In the genomic region with DNA sequence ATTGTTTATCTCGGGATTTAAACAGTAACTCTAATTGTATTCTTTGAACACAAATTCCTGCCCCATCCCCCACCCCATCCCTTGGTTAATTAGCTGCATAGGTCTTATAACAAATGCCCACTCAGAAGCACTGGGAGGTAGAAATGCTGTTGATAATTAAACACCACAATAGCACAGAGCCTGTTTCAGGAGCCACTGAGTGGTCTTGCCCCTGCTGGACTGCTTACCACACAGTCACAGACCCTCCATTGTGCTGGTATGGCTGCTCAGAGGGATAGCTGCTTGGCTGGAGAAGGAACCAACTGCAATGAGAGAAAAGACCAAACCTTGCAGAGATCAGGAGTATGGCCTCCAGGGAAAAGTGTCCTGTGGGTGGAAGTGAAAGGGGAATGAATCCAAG, we compare ENCODE assay signal across 28 cellular contexts.
"Had no signal": no experiment of that assay in that cellular context is flagged by ENCODE, and none has a peak within 500 bp of the region (broad histone marks: within the 10 kb centered on the region; RNA-seq: fewer than 3 reads in every experiment).

No MANE protein-coding gene starts in this region.

- H3K27ac Mint-ChIP-seq: activated naive CD8-positive, alpha-beta T cell; dendritic cell treated with granulocyte-macrophage colony-stimulating factor and Interleukin-4, amounts not matched to agents 40 ng/mL and 50 ng/mL, for 4 days; naive thymus-derived CD8-positive, alpha-beta T cell; stimulated activated naive B cell treated with anti-CD40 and anti-IgM and Interleukin-4, amounts not matched to agents 10 μg/mL and 1 μg/mL and 100 μg/mL, for 72 hours; T-helper 2 cell treated with Interferon-gamma antibody and Interleukin-4, amounts not matched to agents 5 μg/mL and 100 μg/mL, for 36 hours had no signal

- H3K36me3 ChIP-seq: neutrophil, ovary, prostate gland, sigmoid colon, stomach, thyroid gland, upper lobe of right lung had no signal

- H3K4me3 Mint-ChIP-seq: activated naive CD8-positive, alpha-beta T cell; central memory CD8-positive, alpha-beta T cell; dendritic cell treated with granulocyte-macrophage colony-stimulating factor and Interleukin-4, amounts not matched to agents 40 ng/mL and 50 ng/mL, for 4 days; naive thymus-derived CD8-positive, alpha-beta T cell; stimulated activated naive B cell treated with anti-CD40 and anti-IgM and Interleukin-4, amounts not matched to agents 10 μg/mL and 1 μg/mL and 100 μg/mL, for 72 hours; T-helper 2 cell treated with Interferon-gamma antibody and Interleukin-4, amounts not matched to agents 5 μg/mL and 100 μg/mL, for 36 hours had no signal

- DNase-seq: activated CD4-positive, alpha-beta T cell treated with anti-CD3 and anti-CD28 coated beads for 4 hours; activated CD4-positive, alpha-beta T cell treated with anti-CD3 and anti-CD28 coated beads, Interleukin-2, amount 50 U/mL, for 48 hours; activated CD8-positive, alpha-beta memory T cell treated with anti-CD3 and anti-CD28 coated beads for 24 hours; activated effector memory CD4-positive, alpha-beta T cell treated with Interleukin-2 at 50 U/mL for 16 hours; activated naive CD4-positive, alpha-beta T cell treated with Interleukin-2 at 50 U/mL for 16 hours; anterior cingulate cortex; effector CD4-positive, alpha-beta T cell; left cardiac atrium; mammary epithelial cell; naive thymus-derived CD8-positive, alpha-beta T cell; ovary; sigmoid colon; small intestine; stimulated activated CD4-positive, alpha-beta T cell treated with anti-CD3 and anti-CD28 coated beads, Interleukin-1b, Interleukin-23, amount 100 ng/mL, for 48 hours; stimulated activated CD4-positive, alpha-beta T cell treated with anti-CD3 and anti-CD28 coated beads, Interleukin-4, amount 100 ng/mL, for 4 hours; stimulated activated CD8-positive, alpha-beta memory T cell treated with anti-CD3 and anti-CD28 coated beads, Interleukin-4, amount 100 ng/mL, for 48 hours; stimulated activated naive B cell treated with anti-CD40 and anti-IgM and Interleukin-4, amounts not matched to agents 10 μg/mL and 1 μg/mL and 100 μg/mL, for 72 hours; stomach; T-helper 1 cell; thyroid gland; upper lobe of right lung had no signal

- H3K27ac ChIP-seq: epithelial cell of prostate, neutrophil, ovary, prostate gland, sigmoid colon, stomach, thyroid gland, upper lobe of right lung had no signal

- H3K9me3 Mint-ChIP-seq: dendritic cell treated with granulocyte-macrophage colony-stimulating factor and Interleukin-4, amounts not matched to agents 40 ng/mL and 50 ng/mL, for 4 days; naive thymus-derived CD8-positive, alpha-beta T cell; T-helper 2 cell treated with Interferon-gamma antibody and Interleukin-4, amounts not matched to agents 5 μg/mL and 100 μg/mL, for 36 hours had no signal

- H3K4me1 Mint-ChIP-seq: central memory CD8-positive, alpha-beta T cell; naive thymus-derived CD8-positive, alpha-beta T cell; stimulated activated naive B cell treated with anti-CD40 and anti-IgM and Interleukin-4, amounts not matched to agents 10 μg/mL and 1 μg/mL and 100 μg/mL, for 72 hours had no signal

- H3K4me1 ChIP-seq: prostate gland, sigmoid colon, stomach, thyroid gland, upper lobe of right lung had no signal

- H3K27me3 Mint-ChIP-seq: dendritic cell treated with granulocyte-macrophage colony-stimulating factor and Interleukin-4, amounts not matched to agents 40 ng/mL and 50 ng/mL, for 4 days; stimulated activated naive B cell treated with anti-CD40 and anti-IgM and Interleukin-4, amounts not matched to agents 10 μg/mL and 1 μg/mL and 100 μg/mL, for 72 hours had no signal

- H3K27me3 ChIP-seq: neutrophil, ovary, sigmoid colon, stomach, thyroid gland, upper lobe of right lung had no signal

- H3K4me3 ChIP-seq: ovary, prostate gland, sigmoid colon, stomach, thyroid gland, upper lobe of right lung had no signal

- H3K9me3 ChIP-seq: neutrophil, ovary, prostate gland, sigmoid colon, stomach, thyroid gland, upper lobe of right lung had no signal

- H3K36me3 Mint-ChIP-seq: activated naive CD8-positive, alpha-beta T cell; naive thymus-derived CD8-positive, alpha-beta T cell; stimulated activated naive B cell treated with anti-CD40 and anti-IgM and Interleukin-4, amounts not matched to agents 10 μg/mL and 1 μg/mL and 100 μg/mL, for 72 hours had no signal
